In the genomic region with DNA sequence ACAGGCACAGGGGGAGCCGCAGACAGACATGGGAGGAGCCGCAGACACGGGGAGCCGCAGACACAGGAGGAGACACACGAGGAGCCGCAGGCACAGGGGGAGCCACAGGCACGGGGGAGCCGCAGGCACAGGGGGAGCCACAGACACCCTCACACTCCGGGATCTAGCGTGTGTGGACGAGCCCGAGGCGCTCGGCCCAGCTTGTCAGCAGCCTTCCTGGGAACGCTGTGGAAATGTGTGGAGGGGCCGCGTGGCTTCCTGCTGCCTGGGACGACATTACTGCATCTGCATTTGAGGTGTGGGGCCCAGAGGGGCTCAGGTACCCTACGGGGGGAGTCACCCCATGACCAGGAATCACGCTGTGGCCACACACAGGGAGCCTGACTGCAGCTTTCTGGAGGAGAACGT, we compare ENCODE assay signal across 16 cellular contexts.
"Had no signal": no experiment of that assay in that cellular context is flagged by ENCODE, and none has a peak within 500 bp of the region (broad histone marks: within the 10 kb centered on the region; RNA-seq: fewer than 3 reads in every experiment).

No MANE protein-coding gene starts in this region.

- H3K4me3 ChIP-seq: cardiac muscle cell, coronary artery, heart left ventricle, SJSA1, tibial nerve had no signal

- H3K36me3 ChIP-seq: cardiac muscle cell, heart left ventricle, SJSA1, tibial nerve had no signal

- ATAC-seq: activated CD4-positive, alpha-beta T cell treated with anti-CD3 and anti-CD28 coated beads for 36 hours; activated CD8-positive, alpha-beta T cell treated with anti-CD3 and anti-CD28 coated beads for 36 hours; activated naive CD8-positive, alpha-beta T cell treated with anti-CD3 and anti-CD28 coated beads, Interleukin-2, amount 50 U/mL, for 24 hours; activated T-cell treated with anti-CD3 and anti-CD28 coated beads, Interleukin-2, amount 50 U/mL, for 72 hours; heart left ventricle had no signal

- H3K27me3 Mint-ChIP-seq: activated CD4-positive, alpha-beta T cell treated with anti-CD3 and anti-CD28 coated beads for 36 hours; activated CD8-positive, alpha-beta T cell treated with anti-CD3 and anti-CD28 coated beads for 36 hours; activated naive CD8-positive, alpha-beta T cell treated with anti-CD3 and anti-CD28 coated beads, Interleukin-2, amount 50 U/mL, for 24 hours; naive B cell had no signal

- H3K4me3 Mint-ChIP-seq: activated CD4-positive, alpha-beta T cell treated with anti-CD3 and anti-CD28 coated beads for 36 hours; activated CD8-positive, alpha-beta T cell treated with anti-CD3 and anti-CD28 coated beads for 36 hours; activated naive CD8-positive, alpha-beta T cell treated with anti-CD3 and anti-CD28 coated beads, Interleukin-2, amount 50 U/mL, for 24 hours; activated T-cell treated with anti-CD3 and anti-CD28 coated beads, Interleukin-2, amount 50 U/mL, for 72 hours; naive B cell had no signal

- H3K27ac ChIP-seq: cardiac muscle cell, coronary artery, heart left ventricle, SJSA1 had no signal

- DNase-seq: activated CD4-positive, alpha-beta T cell treated with anti-CD3 and anti-CD28 coated beads for 36 hours; activated CD8-positive, alpha-beta memory T cell treated with anti-CD3 and anti-CD28 coated beads, Interleukin-2, amount 50 U/mL, for 4 hours; activated CD8-positive, alpha-beta T cell treated with anti-CD3 and anti-CD28 coated beads for 36 hours; activated naive CD4-positive, alpha-beta T cell treated with Interleukin-2 at 50 U/mL for 16 hours; activated naive CD8-positive, alpha-beta T cell treated with anti-CD3 and anti-CD28 coated beads, Interleukin-2, amount 50 U/mL, for 24 hours; activated T-cell treated with anti-CD3 and anti-CD28 coated beads, Interleukin-2, amount 50 U/mL, for 72 hours; effector CD4-positive, alpha-beta T cell; islet precursor cell; naive B cell; occipital lobe; T-helper 9 cell had no signal

- H3K27me3 ChIP-seq: cardiac muscle cell, SJSA1, tibial nerve had no signal

- H3K4me1 Mint-ChIP-seq: activated CD4-positive, alpha-beta T cell treated with anti-CD3 and anti-CD28 coated beads for 36 hours; activated naive CD8-positive, alpha-beta T cell treated with anti-CD3 and anti-CD28 coated beads, Interleukin-2, amount 50 U/mL, for 24 hours; naive B cell had no signal

- H3K9me3 Mint-ChIP-seq: activated CD8-positive, alpha-beta T cell treated with anti-CD3 and anti-CD28 coated beads for 36 hours; activated naive CD8-positive, alpha-beta T cell treated with anti-CD3 and anti-CD28 coated beads, Interleukin-2, amount 50 U/mL, for 24 hours; activated T-cell treated with anti-CD3 and anti-CD28 coated beads, Interleukin-2, amount 50 U/mL, for 72 hours had no signal

- H3K9me3 ChIP-seq: heart left ventricle had no signal

- H3K27ac Mint-ChIP-seq: activated CD4-positive, alpha-beta T cell treated with anti-CD3 and anti-CD28 coated beads for 36 hours; activated CD8-positive, alpha-beta T cell treated with anti-CD3 and anti-CD28 coated beads for 36 hours; activated naive CD8-positive, alpha-beta T cell treated with anti-CD3 and anti-CD28 coated beads, Interleukin-2, amount 50 U/mL, for 24 hours; activated T-cell treated with anti-CD3 and anti-CD28 coated beads, Interleukin-2, amount 50 U/mL, for 72 hours; naive B cell had no signal

- H3K4me1 ChIP-seq: heart left ventricle, SJSA1, tibial nerve had no signal
